Comparison of ENCODE assay signal across 17 cellular contexts in the genomic region with DNA sequence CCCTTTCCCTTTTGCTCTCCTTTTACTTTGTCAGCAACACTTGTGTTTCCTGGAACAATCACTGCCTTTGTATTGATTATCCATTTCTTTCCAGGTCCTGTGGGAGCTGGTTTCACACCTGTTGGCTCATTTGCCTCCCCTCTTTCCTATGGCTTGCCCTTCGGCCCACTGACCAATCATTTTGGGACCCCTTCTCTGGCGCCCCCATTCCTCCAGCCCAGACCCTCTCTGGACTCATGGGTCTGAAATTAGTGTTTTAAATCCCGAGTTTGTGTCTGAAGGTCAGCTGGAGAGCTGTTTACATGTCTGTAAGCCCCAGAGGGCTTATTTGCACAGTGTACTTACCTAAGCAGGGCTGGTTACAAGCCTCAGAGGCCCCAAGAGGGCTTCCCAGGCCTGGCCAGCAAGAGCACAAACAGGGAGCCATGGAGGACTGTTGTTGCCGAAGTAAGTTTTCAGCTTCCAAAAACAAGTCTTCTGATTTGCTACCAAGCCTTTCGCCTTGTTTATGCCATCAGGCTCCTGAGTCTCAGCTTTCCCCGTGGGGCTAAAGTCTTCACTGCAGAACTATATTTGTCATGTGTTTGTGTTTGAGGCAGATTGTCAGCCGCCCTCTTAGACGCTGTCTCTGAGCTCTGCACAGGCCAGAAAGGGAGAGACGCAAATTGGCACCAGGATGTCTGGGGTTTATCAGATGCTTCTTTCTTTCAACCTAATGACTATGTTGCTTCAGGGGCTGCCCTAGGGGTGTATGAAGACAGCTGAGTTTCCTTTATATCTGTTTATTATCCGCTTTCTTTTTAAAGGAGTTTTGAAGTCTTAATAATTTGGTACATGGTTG.
A peak's percentile ranks its signal among the peaks of the same experiment; 100 is the strongest.
DNase-seq lines count a peak whose midpoint lies in the region; TF ChIP-seq lines count a peak whose summit lies in the region.
"Had no signal": no experiment of that assay in that cellular context is flagged by ENCODE, and none has a peak within 500 bp of the region (broad histone marks: within the 10 kb centered on the region; RNA-seq: fewer than 3 reads in every experiment).

No MANE protein-coding gene starts in this region.

- H3K27me3 Mint-ChIP-seq in nephron progenitor cell (ENCODE audit: low read depth, poor library complexity) = peaks cover 7% of the 10 kb centered on the region

- TF ChIP-seq CTCF in fibroblast of villous mesenchyme (IDR thresholded peaks at IDR 0.05; ENCODE audit: insufficient read depth, low read depth, low read length) (no peak), nephron progenitor cell (IDR thresholded peaks at IDR 0.05) (no peak), GM20000 (IDR thresholded peaks at IDR 0.05; ENCODE audit: extremely low read depth, missing control alignments) (no peak)

- no peak overlapping the region for H3K4me3 Mint-ChIP-seq in nephron progenitor cell
- H3K4me3 Mint-ChIP-seq: activated CD4-positive, alpha-beta T cell treated with anti-CD3 and anti-CD28 coated beads for 36 hours; natural killer cell treated with Interleukin-12 subunit alpha and Interleukin-12 subunit beta and Interleukin-15 and Interleukin-18, amount 100 ng/mL, for 72 hours had no signal

- no peak overlapping the region for H3K4me3 ChIP-seq in fibroblast of villous mesenchyme (ENCODE audit: low read depth, low read length)
- H3K4me3 ChIP-seq: adrenal gland, esophagus muscularis mucosa, thoracic aorta had no signal

- H3K9me3 Mint-ChIP-seq in nephron progenitor cell = no peaks in the 10 kb centered on the region
- H3K9me3 Mint-ChIP-seq: natural killer cell treated with Interleukin-12 subunit alpha and Interleukin-12 subunit beta and Interleukin-15 and Interleukin-18, amount 100 ng/mL, for 72 hours had no signal

- peak; percentile 29 to 45 (median 44) for DNase-seq in NCI-H1417 (lab: John Stamatoyannopoulos, UW)
- DNase-seq in NCI-H1417 treated with DMSO at 0.1 percent for 48 hours (lab: John Stamatoyannopoulos, UW) = no peak
- peak; percentile 62 for DNase-seq in NCI-H146 (lab: John Stamatoyannopoulos, UW)
- DNase-seq in fibroblast of villous mesenchyme (ENCODE audit: low read depth) = peak; percentile 1
- DNase-seq in nephron progenitor cell = no peak
- DNase-seq in inferior parietal cortex (ENCODE audit: extremely low spot score) = no peak
- no peak for DNase-seq in GM20000 (ENCODE audit: low spot score)
- DNase-seq in stimulated activated CD4-positive, alpha-beta T cell treated with anti-CD3 and anti-CD28 coated beads, Interleukin-4, amount 100 ng/mL, for 4 hours = no peak
- DNase-seq: activated CD4-positive, alpha-beta T cell treated with anti-CD3 and anti-CD28 coated beads for 36 hours; activated gamma-delta T cell; adrenal gland; caudate nucleus; DMS79 treated with DMSO at 0.1 percent for 48 hours; NCI-H187 had no signal

- peaks cover 15% of the 10 kb centered on the region for H3K4me1 Mint-ChIP-seq in nephron progenitor cell
- H3K4me1 Mint-ChIP-seq: activated CD4-positive, alpha-beta T cell treated with anti-CD3 and anti-CD28 coated beads for 36 hours had no signal

- H3K27ac Mint-ChIP-seq in nephron progenitor cell = peak overlapping the region; percentile 4
- H3K27ac Mint-ChIP-seq: activated CD4-positive, alpha-beta T cell treated with anti-CD3 and anti-CD28 coated beads for 36 hours; natural killer cell treated with Interleukin-12 subunit alpha and Interleukin-12 subunit beta and Interleukin-15 and Interleukin-18, amount 100 ng/mL, for 72 hours had no signal

- H3K36me3 Mint-ChIP-seq in nephron progenitor cell (ENCODE audit: low read depth) = no peaks in the 10 kb centered on the region
- H3K36me3 Mint-ChIP-seq: natural killer cell treated with Interleukin-12 subunit alpha and Interleukin-12 subunit beta and Interleukin-15 and Interleukin-18, amount 100 ng/mL, for 72 hours had no signal

Comparison
In these comparisons a context has a peak if more than half of its experiments do, and no peak if none do; other contexts are left out.
1. DNase-seq: peak in NCI-H1417 (3 of 3), NCI-H146 (single experiment) and fibroblast of villous mesenchyme (single experiment); none in NCI-H1417 treated with DMSO at 0.1 percent for 48 hours (single experiment), nephron progenitor cell (single experiment), inferior parietal cortex (single experiment), GM20000 (single experiment) and stimulated activated CD4-positive, alpha-beta T cell treated with anti-CD3 and anti-CD28 coated beads, Interleukin-4, amount 100 ng/mL, for 4 hours (0 of 2).